ENCODE assay signal across 19 cellular contexts in the genomic region with DNA sequence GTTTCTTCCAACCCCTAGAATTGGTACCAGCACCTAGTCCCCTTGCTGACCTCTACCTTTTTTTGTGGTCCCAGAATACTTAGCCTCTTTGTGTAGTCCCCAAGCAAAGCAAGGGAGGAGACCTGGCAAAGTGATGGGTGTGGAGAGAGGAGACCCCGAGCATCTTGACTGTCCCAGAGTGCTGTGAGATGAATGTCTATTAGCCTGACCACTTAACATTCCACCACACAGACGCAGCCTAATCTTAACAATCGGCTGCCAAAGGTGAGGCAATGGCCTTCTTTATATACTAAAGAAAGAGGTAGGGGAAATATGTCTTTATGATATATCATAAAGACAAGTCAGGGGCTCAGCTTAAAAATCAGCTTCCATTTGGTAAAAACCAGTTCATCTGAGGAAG. TPM values are rescaled to one million over a fixed set of nuclear protein-coding genes. Genes with fewer than 3 reads are reported as not detected.
DNase-seq lines count a peak whose midpoint lies in the region; FAIRE-seq and TF ChIP-seq lines count a peak whose summit lies in the region.
"Had no signal": no experiment of that assay in that cellular context is flagged by ENCODE, and none has a peak within 500 bp of the region (broad histone marks: within the 10 kb centered on the region; RNA-seq: fewer than 3 reads in every experiment).

No MANE protein-coding gene starts in this region.

- H3K9me3 Mint-ChIP-seq in H9: peaks cover 5 to 7% of the 10 kb centered on the region in 2 experiments; a peak in 3 of 5 replicates
- H3K9me3 Mint-ChIP-seq in astrocyte (ENCODE audit: unreplicated experiment): no peaks in the 10 kb centered on the region
- H3K9me3 Mint-ChIP-seq: activated naive CD4-positive, alpha-beta T cell treated with anti-CD3 and anti-CD28 coated beads, Interleukin-2, amount 50 U/mL, for 24 hours had no signal

- H3K36me3 ChIP-seq in astrocyte (ENCODE audit: insufficient read depth, low read length) (no peaks in the 10 kb centered on the region), iPS-20b (ENCODE audit: insufficient read depth, low read depth, low read length) (peaks cover 8% of the 10 kb centered on the region; the same call in 1 of the 2 replicates), transverse colon (no peaks in the 10 kb centered on the region), right atrium auricular region (no peaks in the 10 kb centered on the region)
- H3K36me3 ChIP-seq: heart left ventricle, pancreas had no signal

- peaks cover 10% of the 10 kb centered on the region for H3K23me2 ChIP-seq in H9 (ENCODE audit: insufficient read length, low read depth, low read length, poor library complexity, severe bottlenecking)

- no peak for TF ChIP-seq CTCF in H9 (conservative IDR thresholded peaks at IDR 0.05)
- TF ChIP-seq CTCF in astrocyte (IDR thresholded peaks at IDR 0.05; ENCODE audit: insufficient read depth, low read depth, low read length): no peak
- no peak for TF ChIP-seq CTCF in transverse colon (IDR thresholded peaks at IDR 0.05)
- no peak for TF ChIP-seq CTCF in right atrium auricular region (IDR thresholded peaks at IDR 0.05)

- H2BK5ac ChIP-seq in H9 (ENCODE audit: insufficient read length, low read length): peak overlapping the region; percentile 45

- H3K27ac ChIP-seq in H9 (ENCODE audit: insufficient read length, low read depth, low read length) (peak overlapping the region; percentile 80), astrocyte (ENCODE audit: low read depth, low read length) (no peak overlapping the region), iPS-20b (ENCODE audit: low read length) (peak overlapping the region; percentile 50), transverse colon (peak overlapping the region; percentile 36 to 54 (median 38)), right atrium auricular region (no peak overlapping the region)
- H3K27ac ChIP-seq: heart left ventricle, pancreas had no signal

- intact Hi-C loops in transverse colon (cut with DNase I; ENCODE audit: low total_unique reads): no loop called here
- intact Hi-C loops in posterior vena cava (cut with DNase I): loop anchor here in 1 of 2 donors (1.0 kb wide), 1 partner anchor 26 kb away; no protein-coding TSS in a partner anchor

- H3K27me3 ChIP-seq in H9 (ENCODE audit: insufficient read depth, low read length) (no peaks in the 10 kb centered on the region), astrocyte (ENCODE audit: insufficient read depth, low read length) (no peaks in the 10 kb centered on the region), iPS-20b (ENCODE audit: insufficient read depth, low read length) (no peaks in the 10 kb centered on the region), transverse colon (no peaks in the 10 kb centered on the region), right atrium auricular region (no peaks in the 10 kb centered on the region)
- H3K27me3 ChIP-seq: heart left ventricle, pancreas had no signal

- H3K4me3 ChIP-seq in astrocyte (ENCODE audit: insufficient read depth, low read depth, low read length) (no peak overlapping the region), iPS-20b (ENCODE audit: low read length) (peak overlapping the region; percentile 79), transverse colon (no peak overlapping the region), right atrium auricular region (no peak overlapping the region)
- H3K4me3 ChIP-seq: heart left ventricle, lung, pancreas had no signal

- H3K14ac ChIP-seq in H9 (ENCODE audit: insufficient read depth, low read length): no peak overlapping the region

- H3K36me3 Mint-ChIP-seq in H9 (ENCODE audit: insufficient read depth in 1 of 3, low read depth in 3 of 3) (peaks cover 7 to 21% (median 21%) of the 10 kb centered on the region in 3 experiments), astrocyte (ENCODE audit: low read depth, unreplicated experiment) (peaks cover 9% of the 10 kb centered on the region)
- H3K36me3 Mint-ChIP-seq: activated naive CD4-positive, alpha-beta T cell treated with anti-CD3 and anti-CD28 coated beads, Interleukin-2, amount 50 U/mL, for 24 hours had no signal

- H3K56ac ChIP-seq in H9 (ENCODE audit: insufficient read length, low read depth, low read length): no peak overlapping the region

- no peak for TF ChIP-seq EP300 in transverse colon (IDR thresholded peaks at IDR 0.05; ENCODE audit: low read depth)

- in situ Hi-C loops in transverse colon (cut with MboI; ENCODE audit: low pct_ligation_motif_present in 1 of 4, low pct_unique_long_range_greater_than_20kb in 1 of 4, low sequenced_read_pairs in 3 of 4): no loop called here

- no peak overlapping the region for H3K18ac ChIP-seq in H9 (ENCODE audit: insufficient read length, low read depth, low read length)

- H3K4ac ChIP-seq in H9 (ENCODE audit: low read depth, low read length): no peak overlapping the region

- no peaks in the 10 kb centered on the region; the same call in 1 of the 2 replicates for H3K27me3 Mint-ChIP-seq in H9 (ENCODE audit: low read depth)
- H3K27me3 Mint-ChIP-seq in astrocyte (ENCODE audit: low read depth, unreplicated experiment): no peaks in the 10 kb centered on the region
- H3K27me3 Mint-ChIP-seq: activated naive CD4-positive, alpha-beta T cell treated with anti-CD3 and anti-CD28 coated beads, Interleukin-2, amount 50 U/mL, for 24 hours had no signal

- no peak overlapping the region for H2BK20ac ChIP-seq in H9 (ENCODE audit: low read depth, low read length, poor library complexity, severe bottlenecking)

- H3K9me3 ChIP-seq in H9 (ENCODE audit: control insufficient read depth, low read depth, low read length) (no peaks in the 10 kb centered on the region), astrocyte (ENCODE audit: insufficient read depth, low read depth, low read length) (no peaks in the 10 kb centered on the region), iPS-20b (ENCODE audit: insufficient read depth, low read depth, low read length) (no peaks in the 10 kb centered on the region), transverse colon (peaks cover 6 to 10% of the 10 kb centered on the region in 2 donors), right atrium auricular region (peaks cover 0 to 10% of the 10 kb centered on the region in 2 donors)
- H3K9me3 ChIP-seq: pancreas had no signal

- H2BK15ac ChIP-seq in H9 (ENCODE audit: low read depth, low read length): no peak overlapping the region

- H3K23ac ChIP-seq in H9 (ENCODE audit: insufficient read length, low read depth, low read length): no peak overlapping the region

- no peak overlapping the region for H3T11ph ChIP-seq in H9 (ENCODE audit: low read length)

- no peaks in the 10 kb centered on the region for H3K79me1 ChIP-seq in H9 (ENCODE audit: insufficient read depth, low read depth, low read length, poor library complexity, severe bottlenecking)

- peak overlapping the region; percentile 36 for H2BK120ac ChIP-seq in H9 (ENCODE audit: low read depth, low read length, poor library complexity, severe bottlenecking)

- H2AFZ ChIP-seq in H9 (ENCODE audit: low read length) (no peak overlapping the region), astrocyte (ENCODE audit: low read depth, low read length) (no peak overlapping the region)

- no peak overlapping the region for H4K8ac ChIP-seq in H9 (replicated peaks; ENCODE audit: insufficient read length, low read depth, low read length)

- H3K4me2 ChIP-seq in H9 (ENCODE audit: insufficient read depth, insufficient read length, low read length) (peak overlapping the region; percentile 60), astrocyte (ENCODE audit: low read length) (no peak overlapping the region)

- DNase-seq in H9: peak; percentile 50
- DNase-seq in astrocyte (ENCODE audit: low read depth): no peak
- DNase-seq in transverse colon: no peak
- DNase-seq in DMS53 (lab: John Stamatoyannopoulos, UW): no peak
- no peak for DNase-seq in posterior vena cava (ENCODE audit: low spot score)
- DNase-seq in SW480 (ENCODE audit: low spot score): no peak
- DNase-seq in right atrium auricular region (ENCODE audit: low spot score): no peak
- DNase-seq: activated T-cell treated with anti-CD3 and anti-CD28 coated beads, Interleukin-2, amount 50 U/mL, for 48 hours; heart left ventricle; NCI-H1417 treated with DMSO at 0.1 percent for 48 hours; NCI-H2107; NCI-H510A treated with DMSO at 0.1 percent for 48 hours; pancreas; stimulated activated CD4-positive, alpha-beta T cell treated with anti-CD3 and anti-CD28 coated beads, Interleukin-15, amount 100 ng/mL, for 24 hours had no signal

- no peak overlapping the region for H4K91ac ChIP-seq in H9 (ENCODE audit: insufficient read length, low read depth, low read length)

- H3K4me1 Mint-ChIP-seq in H9: peaks cover 44 to 48% of the 10 kb centered on the region in 2 experiments
- H3K4me1 Mint-ChIP-seq in astrocyte (ENCODE audit: low read depth, unreplicated experiment): peaks cover 10% of the 10 kb centered on the region
- H3K4me1 Mint-ChIP-seq: activated naive CD4-positive, alpha-beta T cell treated with anti-CD3 and anti-CD28 coated beads, Interleukin-2, amount 50 U/mL, for 24 hours had no signal

- no peak for FAIRE-seq in astrocyte (lab: Jason Lieb, UNC)
- FAIRE-seq: endometrium, islet of Langerhans, pancreas had no signal

- peak overlapping the region; percentile 88 for H2AK5ac ChIP-seq in H9 (ENCODE audit: insufficient read length, low read length)

- H3K79me2 ChIP-seq in H9 (ENCODE audit: insufficient read depth, low read length) (peaks cover 3% of the 10 kb centered on the region; the same call in 1 of the 2 replicates), astrocyte (ENCODE audit: insufficient read depth, low read length) (peaks cover 19% of the 10 kb centered on the region)

- no peak for TF ChIP-seq POLR2A in transverse colon (IDR thresholded peaks at IDR 0.05)

- no CpG with 5 or more reads among the region's 3 CpGs for WGBS in H9 (ENCODE audit: extremely low coverage, insufficient read length, low lambda C conversion rate)
- whole genome bisulfite sequencing in transverse colon (ENCODE audit: low coverage in 1 of 2), 2 donors: 53 to 57% methylated on average over 3 of the region's 3 CpGs

- H3K27ac Mint-ChIP-seq in H9 (peak overlapping the region; percentile 98 to 100 (median 99)), astrocyte (ENCODE audit: unreplicated experiment) (peak overlapping the region; percentile 91)
- H3K27ac Mint-ChIP-seq: activated naive CD4-positive, alpha-beta T cell treated with anti-CD3 and anti-CD28 coated beads, Interleukin-2, amount 50 U/mL, for 24 hours had no signal

- H2BK12ac ChIP-seq in H9 (ENCODE audit: insufficient read length, low read depth, low read length): no peak overlapping the region

- H3K4me3 Mint-ChIP-seq in H9 (no peak overlapping the region; a peak in 4 of 5 replicates), astrocyte (ENCODE audit: unreplicated experiment) (peak overlapping the region; percentile 17)
- H3K4me3 Mint-ChIP-seq: activated naive CD4-positive, alpha-beta T cell treated with anti-CD3 and anti-CD28 coated beads, Interleukin-2, amount 50 U/mL, for 24 hours had no signal

- H4K5ac ChIP-seq in H9 (ENCODE audit: insufficient read length, low read depth, low read length): no peak overlapping the region

- H3K9ac ChIP-seq in H9 (ENCODE audit: extremely low read depth, insufficient read length, low read length) (peak overlapping the region; percentile 20), astrocyte (ENCODE audit: low read length) (no peak overlapping the region), iPS-20b (ENCODE audit: low read depth, low read length) (peak overlapping the region; percentile 85; the same call in 1 of the 2 replicates)

- H4K20me1 ChIP-seq in H9 (ENCODE audit: control insufficient read depth, insufficient read depth, insufficient read length) (no peaks in the 10 kb centered on the region), astrocyte (ENCODE audit: insufficient read depth, low read length) (no peaks in the 10 kb centered on the region)

- H3K4me1 ChIP-seq in H9 (ENCODE audit: insufficient read depth, low read length) (peaks cover 12% of the 10 kb centered on the region; the same call in 1 of the 2 replicates), astrocyte (ENCODE audit: insufficient read depth, low read length) (peaks cover 8% of the 10 kb centered on the region), iPS-20b (ENCODE audit: insufficient read depth, low read length) (peaks cover 52% of the 10 kb centered on the region), transverse colon (peaks cover 3 to 62% (median 8%) of the 10 kb centered on the region in 4 donors), right atrium auricular region (peaks cover 0 to 10% of the 10 kb centered on the region in 2 donors)
- H3K4me1 ChIP-seq: pancreas had no signal

RNA-seq across cellular contexts. Expression of a gene that starts 55.9 kb away (rescaled TPM):
- total RNA-seq in H9 (2021) (28.9 and 29.0 TPM in 2 replicates), astrocyte (46.4 and 51.8 TPM in 2 replicates), transverse colon (100 to 1,000 TPM in 2 of 4 donors, 10 to 100 TPM in 2; 71.8 to 124 (median 95.3) TPM), posterior vena cava (10 to 100 TPM; 28.2 to 29.1 TPM), right atrium auricular region (10 to 100 TPM; 17.7 to 29.9 TPM)

Comparison
In these comparisons a context has a peak if more than half of its experiments do, and no peak if none do; other contexts are left out.
1. H3K27ac ChIP-seq: peak in H9 (single experiment), iPS-20b (single experiment) and transverse colon (4 of 4); none in astrocyte (single experiment) and right atrium auricular region (0 of 2).